ENCODE assay signal across 10 cellular contexts in genomic region chr11:61173456-61173855, GRCh38. TPM values are rescaled to one million over a fixed set of nuclear protein-coding genes. Genes with fewer than 3 reads are reported as not detected.
DNase-seq lines count a peak whose midpoint lies in the region; ATAC-seq, FAIRE-seq and TF ChIP-seq lines count a peak whose summit lies in the region.
"Had no signal": no experiment of that assay in that cellular context is flagged by ENCODE, and none has a peak within 500 bp of the region (broad histone marks: within the 10 kb centered on the region; RNA-seq: fewer than 3 reads in every experiment).

No MANE protein-coding gene starts in this region.

- ATAC-seq in GM18519 (IDR thresholded peaks at IDR 0.05; ENCODE audit: low FRiP score, unreplicated experiment) (no peak), GM19324 (IDR thresholded peaks at IDR 0.05; ENCODE audit: low FRiP score, unreplicated experiment) (no peak)

- no peak overlapping the region for H3K27ac ChIP-seq in adrenal gland
- H3K27ac ChIP-seq in ovary = no peak overlapping the region
- H3K27ac ChIP-seq: SJSA1 had no signal

- WGBS in adrenal gland, 4 donors = 54 to 79% (median 72%) methylated on average over 4 of the region's 4 CpGs
- WGBS in ovary, 3 donors = 38 to 41% (median 40%) methylated on average over 4 of the region's 4 CpGs

- intact Hi-C loops in adrenal gland (cut with DNase I) (loop anchor here in 1 of 2 donors (5.0 kb wide), 1 partner anchor 41 kb away; no protein-coding TSS in a partner anchor), ovary (cut with DNase I) (loop anchor here in 1 of 4 donors (10.0 kb wide), 1 partner anchor 339 kb away; no protein-coding TSS in a partner anchor)

- H3K4me3 ChIP-seq in LNCaP clone FGC (ENCODE audit: low read depth, low read length) = no peak overlapping the region
- H3K4me3 ChIP-seq in adrenal gland = no peak overlapping the region
- H3K4me3 ChIP-seq in ovary = no peak overlapping the region
- H3K4me3 ChIP-seq: SJSA1 had no signal

- TF ChIP-seq CTCF in LNCaP clone FGC (IDR thresholded peaks at IDR 0.05; ENCODE audit: control insufficient read depth, extremely low read depth, insufficient read depth) (peak; percentile 72), adrenal gland (IDR thresholded peaks at IDR 0.05) (peak in 5 of 6 experiments; percentile 23 to 51 (median 41)), ovary (IDR thresholded peaks at IDR 0.05) (peak in 2 of 3 donors; percentile 11 to 12)

- TF ChIP-seq EP300 in ovary (IDR thresholded peaks at IDR 0.05) = no peak

- H3K9me3 ChIP-seq in adrenal gland (replicated peaks in 1 of 3) (no peaks in the 10 kb centered on the region), ovary (no peaks in the 10 kb centered on the region)
- H3K9me3 ChIP-seq: SJSA1 had no signal

- DNase-seq in EH (ENCODE audit: low read depth) (peak; percentile 57), LNCaP clone FGC (ENCODE audit: low read depth) (peak; percentile 41), adrenal gland (peak in 1 of 7 donors; percentile 49), ovary (no peak), frontal cortex (ENCODE audit: low spot score in 2 of 2) (no peak)

- H3K27me3 ChIP-seq in adrenal gland = peaks cover 3% of the 10 kb centered on the region
- H3K27me3 ChIP-seq in ovary = no peaks in the 10 kb centered on the region

- TF ChIP-seq POLR2A in adrenal gland (IDR thresholded peaks at IDR 0.05) (no peak), ovary (IDR thresholded peaks at IDR 0.05) (no peak)

- H3K36me3 ChIP-seq in adrenal gland (replicated peaks in 1 of 2) (no peaks in the 10 kb centered on the region), ovary (no peaks in the 10 kb centered on the region)
- H3K36me3 ChIP-seq: SJSA1 had no signal

- no peaks in the 10 kb centered on the region for H3K4me1 ChIP-seq in adrenal gland (replicated peaks in 1 of 2)
- H3K4me1 ChIP-seq in ovary (ENCODE audit: insufficient read depth) = no peaks in the 10 kb centered on the region
- H3K4me1 ChIP-seq: SJSA1 had no signal

- FAIRE-seq in frontal cortex (lab: Jason Lieb, UNC) = no peak
- FAIRE-seq: colon, H54 had no signal

RNA-seq across cellular contexts. Expression of gene VPS37C, which starts 12.2 kb away (rescaled TPM):
- total RNA-seq in adrenal gland (10 to 100 TPM in 7 of 8 donors, 1 to 10 TPM in 1; 8.6 to 27.9 (median 19.7) TPM), ovary (10 to 100 TPM; 11.3 to 25.8 (median 20.7) TPM), frontal cortex (4.5 TPM)
- polyA plus RNA-seq in adrenal gland (10 to 100 TPM; 11.9 to 18.2 (median 14.2) TPM), ovary (10 to 100 TPM in 1 of 2 donors, 1 to 10 TPM in 1; 7.8 to 14.0 TPM)

RNA-seq across cellular contexts. Expression of gene PGA3, which starts 29.9 kb away (rescaled TPM):
- total RNA-seq in adrenal gland = 1 to 10 TPM in 3 of 8 donors, under 1 TPM in 1, not detected in 4; 0.28 to 2.8 (median 1.7) TPM
- 1 to 10 TPM in 2 of 3 donors, under 1 TPM in 1; 0.11 to 4.1 (median 3.1) TPM for polyA plus RNA-seq in adrenal gland
- 1 to 10 TPM in 3 of 7 donors, under 1 TPM in 2, not detected in 2; 0.38 to 4.3 (median 1.0) TPM for total RNA-seq in ovary
- 1 to 10 TPM in 1 of 2 donors, under 1 TPM in 1; 0.43 to 1.5 TPM for polyA plus RNA-seq in ovary
- not detected for total RNA-seq in frontal cortex
- total RNA-seq: SJSA1 had no signal

RNA-seq across cellular contexts. Expression of gene PGA4, which starts 48.7 kb away (rescaled TPM):
- total RNA-seq in adrenal gland (1 to 10 TPM in 5 of 8 donors, under 1 TPM in 2, not detected in 1; 0.65 to 6.8 (median 1.3) TPM), ovary (1 to 10 TPM in 3 of 7 donors, under 1 TPM in 1, not detected in 3; 0.45 to 9.3 (median 1.4) TPM), frontal cortex (0.82 TPM)
- polyA plus RNA-seq in adrenal gland (1 to 10 TPM in 1 of 3 donors, under 1 TPM in 1, not detected in 1; 0.42 to 3.1 TPM), ovary (1 to 10 TPM in 1 of 2 donors, under 1 TPM in 1; 0.87 to 1.7 TPM)
- total RNA-seq: SJSA1 had no signal

Comparison
In these comparisons a context has a peak if more than half of its experiments do, and no peak if none do; other contexts are left out.
1. DNase-seq: peak in EH (single experiment) and LNCaP clone FGC (single experiment); none in ovary (0 of 5) and frontal cortex (0 of 2).
2. CTCF ChIP-seq: peak in every context shown above with its lines; median percentile 72 in LNCaP clone FGC; 41 in adrenal gland; 12 in ovary.